In the genomic region with DNA sequence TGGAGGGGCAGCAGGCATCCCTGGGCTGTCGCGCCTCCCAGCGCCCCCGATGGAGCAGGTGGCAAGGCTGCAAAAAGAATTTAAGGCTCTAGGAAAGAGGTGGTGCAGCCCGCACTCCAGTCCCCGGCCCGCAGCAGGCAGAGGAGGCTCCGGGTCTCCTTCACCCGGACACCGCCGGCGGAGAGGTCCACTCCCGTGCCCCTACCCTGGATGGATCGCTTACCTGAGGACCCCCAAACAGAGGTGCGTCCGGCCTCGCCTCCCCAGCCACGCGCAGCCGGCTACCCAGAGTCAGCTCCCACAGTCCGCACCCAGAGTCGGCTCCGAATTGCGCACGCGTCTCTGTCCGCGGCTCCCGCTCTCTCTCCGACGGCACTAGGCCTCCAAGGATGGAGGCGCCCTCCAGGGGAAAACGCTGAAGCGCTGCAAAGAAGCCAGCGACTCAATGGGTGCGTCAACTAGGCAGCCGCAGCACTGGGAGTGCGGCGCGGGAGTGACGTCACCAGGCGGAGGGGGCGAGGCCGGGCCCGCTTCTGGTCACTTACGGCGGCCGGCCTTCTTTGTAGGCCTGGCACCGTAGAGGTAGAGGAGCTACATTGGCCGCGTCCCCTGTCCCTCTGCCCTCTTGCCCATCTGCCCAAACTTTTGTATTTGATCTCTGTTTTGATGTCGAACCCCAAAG, we compare ENCODE assay signal across 8 cellular contexts. TPM values are rescaled to one million over a fixed set of nuclear protein-coding genes. Genes with fewer than 3 reads are reported as not detected.
DNase-seq lines count a peak whose midpoint lies in the region; ATAC-seq, FAIRE-seq and TF ChIP-seq lines count a peak whose summit lies in the region.

A gene with protein sequence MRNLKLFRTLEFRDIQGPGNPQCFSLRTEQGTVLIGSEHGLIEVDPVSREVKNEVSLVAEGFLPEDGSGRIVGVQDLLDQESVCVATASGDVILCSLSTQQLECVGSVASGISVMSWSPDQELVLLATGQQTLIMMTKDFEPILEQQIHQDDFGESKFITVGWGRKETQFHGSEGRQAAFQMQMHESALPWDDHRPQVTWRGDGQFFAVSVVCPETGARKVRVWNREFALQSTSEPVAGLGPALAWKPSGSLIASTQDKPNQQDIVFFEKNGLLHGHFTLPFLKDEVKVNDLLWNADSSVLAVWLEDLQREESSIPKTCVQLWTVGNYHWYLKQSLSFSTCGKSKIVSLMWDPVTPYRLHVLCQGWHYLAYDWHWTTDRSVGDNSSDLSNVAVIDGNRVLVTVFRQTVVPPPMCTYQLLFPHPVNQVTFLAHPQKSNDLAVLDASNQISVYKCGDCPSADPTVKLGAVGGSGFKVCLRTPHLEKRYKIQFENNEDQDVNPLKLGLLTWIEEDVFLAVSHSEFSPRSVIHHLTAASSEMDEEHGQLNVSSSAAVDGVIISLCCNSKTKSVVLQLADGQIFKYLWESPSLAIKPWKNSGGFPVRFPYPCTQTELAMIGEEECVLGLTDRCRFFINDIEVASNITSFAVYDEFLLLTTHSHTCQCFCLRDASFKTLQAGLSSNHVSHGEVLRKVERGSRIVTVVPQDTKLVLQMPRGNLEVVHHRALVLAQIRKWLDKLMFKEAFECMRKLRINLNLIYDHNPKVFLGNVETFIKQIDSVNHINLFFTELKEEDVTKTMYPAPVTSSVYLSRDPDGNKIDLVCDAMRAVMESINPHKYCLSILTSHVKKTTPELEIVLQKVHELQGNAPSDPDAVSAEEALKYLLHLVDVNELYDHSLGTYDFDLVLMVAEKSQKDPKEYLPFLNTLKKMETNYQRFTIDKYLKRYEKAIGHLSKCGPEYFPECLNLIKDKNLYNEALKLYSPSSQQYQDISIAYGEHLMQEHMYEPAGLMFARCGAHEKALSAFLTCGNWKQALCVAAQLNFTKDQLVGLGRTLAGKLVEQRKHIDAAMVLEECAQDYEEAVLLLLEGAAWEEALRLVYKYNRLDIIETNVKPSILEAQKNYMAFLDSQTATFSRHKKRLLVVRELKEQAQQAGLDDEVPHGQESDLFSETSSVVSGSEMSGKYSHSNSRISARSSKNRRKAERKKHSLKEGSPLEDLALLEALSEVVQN (N-terminal part only) (minus strand): TSS at position 484 of the 682 bp plus-strand sequence. CDS start 2,978 bp downstream, outside the sequence.

- H3K36me3 ChIP-seq in adrenal gland (replicated peaks in 1 of 2) = peaks cover 0 to 14% of the 10 kb centered on the region in 2 donors
- H3K36me3 ChIP-seq in left ventricle myocardium inferior = peaks cover 27% of the 10 kb centered on the region
- H3K36me3 ChIP-seq in prostate gland = no peaks in the 10 kb centered on the region
- no peaks in the 10 kb centered on the region for H3K36me3 ChIP-seq in urinary bladder (ENCODE audit: insufficient read depth)

- TF ChIP-seq POLR2A in GM12892 (IDR thresholded peaks at IDR 0.05; ENCODE audit: low read depth, low read length) (peak; percentile 74), adrenal gland (IDR thresholded peaks at IDR 0.05) (peak; percentile 72 to 74), prostate gland (IDR thresholded peaks at IDR 0.05) (peak; percentile 43)

- H3K27ac ChIP-seq in adrenal gland (peak within 1 kb of the TSS; percentile 49 to 98 (median 91)), left ventricle myocardium inferior (replicated peaks) (peak within 1 kb of the TSS; percentile 93), prostate gland (peak within 1 kb of the TSS; percentile 89 to 91), urinary bladder (ENCODE audit: low read depth) (peak within 1 kb of the TSS; percentile 94)

- POLR2A ChIA-PET in T-cell (lab: Charles Lee) = interaction anchor here in 1 of 2 donors (0.6 kb wide), 1 partner anchor 11 kb away, joined by 3 read pairs; no protein-coding TSS in a partner anchor

- no peaks in the 10 kb centered on the region for H3K27me3 Mint-ChIP-seq in T-cell

- H3K4me1 ChIP-seq in adrenal gland (replicated peaks in 1 of 2) (peaks cover 9 to 33% of the 10 kb centered on the region in 2 donors), left ventricle myocardium inferior (peaks cover 47% of the 10 kb centered on the region), prostate gland (replicated peaks) (peaks cover 6% of the 10 kb centered on the region), urinary bladder (ENCODE audit: insufficient read depth) (no peaks in the 10 kb centered on the region)

- H3K27me3 ChIP-seq in adrenal gland (no peaks in the 10 kb centered on the region), left ventricle myocardium inferior (ENCODE audit: low read depth) (no peaks in the 10 kb centered on the region), prostate gland (replicated peaks; ENCODE audit: insufficient read depth) (no peaks in the 10 kb centered on the region)

- ATAC-seq in HG02852 (IDR thresholded peaks at IDR 0.05; ENCODE audit: unreplicated experiment) (peak; percentile 83), T-cell (replicated peaks in 1 of 4) (peak; percentile 85 to 88 (median 87))

- H3K36me3 Mint-ChIP-seq in T-cell = peaks cover 15% of the 10 kb centered on the region

- peak; percentile 95 for FAIRE-seq in GM12892 (lab: Jason Lieb, UNC)

- peak within 1 kb of the TSS; percentile 52 to 98 (median 92) for H3K4me3 ChIP-seq in adrenal gland
- peak within 1 kb of the TSS; percentile 98 for H3K4me3 ChIP-seq in left ventricle myocardium inferior
- H3K4me3 ChIP-seq in prostate gland = peak within 1 kb of the TSS; percentile 71 to 72
- H3K4me3 ChIP-seq in urinary bladder (ENCODE audit: low read depth, low read length) = peak within 1 kb of the TSS; percentile 84

- CTCF ChIA-PET in T-cell (lab: Charles Lee) = interaction anchor here in 1 of 2 donors (0.6 to 0.7 kb wide), 2 partner anchors 17 to 36 kb away, joined by 3 read pairs; no protein-coding TSS in a partner anchor

- intact Hi-C loops in adrenal gland (cut with DNase I) (loop anchor here in 1 of 2 donors (10.0 kb wide), 1 partner anchor 191 kb away; no protein-coding TSS in a partner anchor), left ventricle myocardium inferior (cut with micrococcal nuclease) (no loop called here), prostate gland (cut with DNase I) (loop anchor here (5.0 to 10.0 kb wide), 3 partner anchors 81 to 391 kb away; a partner anchor contains a TSS)

- H3K9me3 ChIP-seq in adrenal gland (replicated peaks in 1 of 3) = no peaks in the 10 kb centered on the region
- H3K9me3 ChIP-seq in left ventricle myocardium inferior (replicated peaks) = no peaks in the 10 kb centered on the region
- no peaks in the 10 kb centered on the region for H3K9me3 ChIP-seq in prostate gland

- TF ChIP-seq CTCF in adrenal gland (IDR thresholded peaks at IDR 0.05) (peak in 2 of 6 experiments; percentile 22 to 33), left ventricle myocardium inferior (IDR thresholded peaks at IDR 0.05; ENCODE audit: borderline replicate concordance) (peak; percentile 40), prostate gland (IDR thresholded peaks at IDR 0.05) (peak in 2 of 4 experiments; percentile 13 to 36)

- peak within 1 kb of the TSS; percentile 95 to 96 for H3K27ac Mint-ChIP-seq in T-cell

- peaks cover 40 to 48% (median 44%) of the 10 kb centered on the region in 3 donors for H3K4me1 Mint-ChIP-seq in T-cell

- H3K9me3 Mint-ChIP-seq in T-cell = no peaks in the 10 kb centered on the region

- WGBS in adrenal gland, 4 donors = 0 to 3% (median 0%) methylated on average over 5 to 52 of the region's 52 CpGs
- WGBS in prostate gland = 0% methylated on average over 40 of the region's 52 CpGs
- under 1% methylated on average over 52 of the region's 52 CpGs for WGBS in urinary bladder

- DNase-seq in GM12892 (ENCODE audit: insufficient read length) (peak; percentile 79), NCI-H1436 treated with DMSO at 0.1 percent for 48 hours (lab: John Stamatoyannopoulos, UW) (peak; percentile 57), T-cell (peak; percentile 81 to 94 (median 89)), adrenal gland (peak; percentile 92 to 97 (median 95)), left ventricle myocardium inferior (peak; percentile 94), prostate gland (ENCODE audit: low spot score) (peak; percentile 88)

- peak within 1 kb of the TSS; percentile 97 to 99 (median 98) for H3K4me3 Mint-ChIP-seq in T-cell

RNA-seq across cellular contexts. Expression of the gene that starts here (rescaled TPM):
- polyA plus RNA-seq in GM12892 (2012; ENCODE audit: missing spikeins) = 20.0 TPM
- 10 to 100 TPM; 23.1 to 34.5 (median 25.0) TPM for total RNA-seq in T-cell
- total RNA-seq in adrenal gland = 100 to 1,000 TPM in 7 of 8 donors, 10 to 100 TPM in 1; 72.5 to 768 (median 147) TPM
- polyA plus RNA-seq in adrenal gland = 100 to 1,000 TPM in 1 of 3 donors, 10 to 100 TPM in 2; 54.3 to 261 (median 63.5) TPM
- total RNA-seq in left ventricle myocardium inferior = 21.4 TPM
- total RNA-seq in prostate gland = 10 to 100 TPM; 18.4 to 30.3 TPM
- total RNA-seq in urinary bladder = 43.4 TPM
- polyA plus RNA-seq in urinary bladder = 16.1 TPM

Comparison
In these comparisons a context has a peak if more than half of its experiments do, and no peak if none do; other contexts are left out.
1. Peak in every context shown above with its lines: DNase-seq, ATAC-seq, H3K4me3 ChIP-seq and H3K27ac ChIP-seq.